2 cellular contexts compared by ENCODE assay signal in the genomic region with DNA sequence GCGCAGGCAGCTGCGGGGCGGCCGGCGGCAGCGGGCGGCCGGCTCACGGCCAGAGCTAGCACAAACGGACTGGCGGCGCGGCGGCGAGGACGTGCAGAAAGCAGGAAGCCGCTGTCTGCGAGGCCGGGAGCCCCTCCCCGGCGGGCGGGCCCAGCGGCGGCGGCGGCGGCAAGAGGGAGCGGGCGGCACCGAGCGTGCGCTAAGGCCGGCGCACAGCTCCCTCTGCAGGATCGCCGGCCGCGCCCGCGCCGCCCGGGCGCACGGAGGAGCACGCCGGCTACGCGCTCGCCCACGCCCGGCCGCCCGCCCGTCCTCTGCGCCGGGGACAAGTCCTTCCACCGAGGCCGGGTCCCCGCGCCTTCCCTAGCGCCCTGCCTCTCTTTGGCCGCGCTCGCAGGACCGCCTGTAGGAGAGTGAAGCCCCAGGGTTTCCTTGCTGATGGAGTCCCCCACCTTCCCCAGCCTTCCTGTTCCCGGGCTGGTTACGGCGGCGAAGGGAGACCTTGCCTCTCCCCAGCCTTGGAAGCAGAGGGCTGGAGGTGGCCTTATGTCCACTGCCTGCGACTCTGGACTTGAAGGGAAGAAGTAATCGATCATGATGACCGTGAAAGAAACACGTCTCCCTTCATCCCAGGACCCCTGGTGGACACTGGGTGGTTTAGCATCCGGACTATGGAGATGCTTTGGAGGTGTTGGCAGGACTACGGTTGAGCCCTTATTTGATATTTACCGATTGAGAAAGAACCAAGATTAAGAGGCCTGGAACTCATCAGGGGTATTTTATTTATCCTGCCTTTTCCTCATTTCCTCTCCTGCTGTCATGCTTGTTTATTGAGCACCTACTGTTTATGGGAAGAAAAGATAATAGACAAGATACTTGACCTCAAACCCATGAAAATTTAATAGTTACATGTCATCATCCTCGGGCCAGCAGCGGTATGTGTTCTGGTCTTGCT.
TF ChIP-seq lines count a peak whose summit lies in the region.

A gene (minus strand): TSS at position 102 of the 955 bp plus-strand sequence. CDS start 191 bp downstream, outside the sequence.

TF ChIP-seq in HEK293, 187 proteins besides CTCF, POLR2A, EP300 and RAD21 (continued from another document and continues in another):
- TF ChIP-seq, protein P1, sequence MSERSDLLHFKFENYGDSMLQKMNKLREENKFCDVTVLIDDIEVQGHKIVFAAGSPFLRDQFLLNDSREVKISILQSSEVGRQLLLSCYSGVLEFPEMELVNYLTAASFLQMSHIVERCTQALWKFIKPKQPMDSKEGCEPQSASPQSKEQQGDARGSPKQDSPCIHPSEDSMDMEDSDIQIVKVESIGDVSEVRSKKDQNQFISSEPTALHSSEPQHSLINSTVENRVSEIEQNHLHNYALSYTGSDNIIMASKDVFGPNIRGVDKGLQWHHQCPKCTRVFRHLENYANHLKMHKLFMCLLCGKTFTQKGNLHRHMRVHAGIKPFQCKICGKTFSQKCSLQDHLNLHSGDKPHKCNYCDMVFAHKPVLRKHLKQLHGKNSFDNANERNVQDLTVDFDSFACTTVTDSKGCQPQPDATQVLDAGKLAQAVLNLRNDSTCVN (tag by site-specific recombination; optimal IDR thresholded peaks at IDR 0.05) = peak; percentile 55
- TF ChIP-seq ZBTB8A (tag by site-specific recombination; IDR thresholded peaks at IDR 0.05) (peak; percentile 62), ZNF777 (tag by site-specific recombination; IDR thresholded peaks at IDR 0.05; ENCODE audit: borderline replicate concordance) (peak; percentile 48; the same call in 1 of the 2 replicates), ZNF341 (tag by site-specific recombination; IDR thresholded peaks at IDR 0.05; ENCODE audit: low read depth) (no peak), ZNF660 (tag by site-specific recombination; IDR thresholded peaks at IDR 0.05) (peak; percentile 38; the same call in 1 of the 2 replicates)
- TF ChIP-seq, protein P2, sequence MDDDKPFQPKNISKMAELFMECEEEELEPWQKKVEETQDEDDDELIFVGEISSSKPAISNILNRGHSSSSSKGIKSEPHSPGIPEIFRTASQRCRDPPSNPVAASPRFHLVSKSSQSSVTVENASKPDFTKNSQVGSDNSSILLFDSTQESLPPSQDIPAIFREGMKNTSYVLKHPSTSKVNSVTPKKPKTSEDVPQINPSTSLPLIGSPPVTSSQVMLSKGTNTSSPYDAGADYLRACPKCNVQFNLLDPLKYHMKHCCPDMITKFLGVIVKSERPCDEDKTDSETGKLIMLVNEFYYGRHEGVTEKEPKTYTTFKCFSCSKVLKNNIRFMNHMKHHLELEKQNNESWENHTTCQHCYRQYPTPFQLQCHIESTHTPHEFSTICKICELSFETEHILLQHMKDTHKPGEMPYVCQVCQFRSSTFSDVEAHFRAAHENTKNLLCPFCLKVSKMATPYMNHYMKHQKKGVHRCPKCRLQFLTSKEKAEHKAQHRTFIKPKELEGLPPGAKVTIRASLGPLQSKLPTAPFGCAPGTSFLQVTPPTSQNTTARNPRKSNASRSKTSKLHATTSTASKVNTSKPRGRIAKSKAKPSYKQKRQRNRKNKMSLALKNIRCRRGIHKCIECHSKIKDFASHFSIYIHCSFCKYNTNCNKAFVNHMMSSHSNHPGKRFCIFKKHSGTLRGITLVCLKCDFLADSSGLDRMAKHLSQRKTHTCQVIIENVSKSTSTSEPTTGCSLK (tag by site-specific recombination; IDR thresholded peaks at IDR 0.05) = no peak
- TF ChIP-seq, protein P3, sequence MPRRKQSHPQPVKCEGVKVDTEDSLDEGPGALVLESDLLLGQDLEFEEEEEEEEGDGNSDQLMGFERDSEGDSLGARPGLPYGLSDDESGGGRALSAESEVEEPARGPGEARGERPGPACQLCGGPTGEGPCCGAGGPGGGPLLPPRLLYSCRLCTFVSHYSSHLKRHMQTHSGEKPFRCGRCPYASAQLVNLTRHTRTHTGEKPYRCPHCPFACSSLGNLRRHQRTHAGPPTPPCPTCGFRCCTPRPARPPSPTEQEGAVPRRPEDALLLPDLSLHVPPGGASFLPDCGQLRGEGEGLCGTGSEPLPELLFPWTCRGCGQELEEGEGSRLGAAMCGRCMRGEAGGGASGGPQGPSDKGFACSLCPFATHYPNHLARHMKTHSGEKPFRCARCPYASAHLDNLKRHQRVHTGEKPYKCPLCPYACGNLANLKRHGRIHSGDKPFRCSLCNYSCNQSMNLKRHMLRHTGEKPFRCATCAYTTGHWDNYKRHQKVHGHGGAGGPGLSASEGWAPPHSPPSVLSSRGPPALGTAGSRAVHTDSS (tag by site-specific recombination; IDR thresholded peaks at IDR 0.05) = no peak; the same call in 1 of the 2 replicates
- TF ChIP-seq, protein P4, sequence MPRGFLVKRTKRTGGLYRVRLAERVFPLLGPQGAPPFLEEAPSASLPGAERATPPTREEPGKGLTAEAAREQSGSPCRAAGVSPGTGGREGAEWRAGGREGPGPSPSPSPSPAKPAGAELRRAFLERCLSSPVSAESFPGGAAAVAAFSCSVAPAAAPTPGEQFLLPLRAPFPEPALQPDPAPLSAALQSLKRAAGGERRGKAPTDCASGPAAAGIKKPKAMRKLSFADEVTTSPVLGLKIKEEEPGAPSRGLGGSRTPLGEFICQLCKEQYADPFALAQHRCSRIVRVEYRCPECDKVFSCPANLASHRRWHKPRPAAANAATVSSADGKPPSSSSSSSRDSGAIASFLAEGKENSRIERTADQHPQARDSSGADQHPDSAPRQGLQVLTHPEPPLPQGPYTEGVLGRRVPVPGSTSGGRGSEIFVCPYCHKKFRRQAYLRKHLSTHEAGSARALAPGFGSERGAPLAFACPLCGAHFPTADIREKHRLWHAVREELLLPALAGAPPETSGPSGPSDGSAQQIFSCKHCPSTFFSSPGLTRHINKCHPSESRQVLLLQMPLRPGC (tag by site-specific recombination; IDR thresholded peaks at IDR 0.05) = no peak
- TF ChIP-seq, protein P5, sequence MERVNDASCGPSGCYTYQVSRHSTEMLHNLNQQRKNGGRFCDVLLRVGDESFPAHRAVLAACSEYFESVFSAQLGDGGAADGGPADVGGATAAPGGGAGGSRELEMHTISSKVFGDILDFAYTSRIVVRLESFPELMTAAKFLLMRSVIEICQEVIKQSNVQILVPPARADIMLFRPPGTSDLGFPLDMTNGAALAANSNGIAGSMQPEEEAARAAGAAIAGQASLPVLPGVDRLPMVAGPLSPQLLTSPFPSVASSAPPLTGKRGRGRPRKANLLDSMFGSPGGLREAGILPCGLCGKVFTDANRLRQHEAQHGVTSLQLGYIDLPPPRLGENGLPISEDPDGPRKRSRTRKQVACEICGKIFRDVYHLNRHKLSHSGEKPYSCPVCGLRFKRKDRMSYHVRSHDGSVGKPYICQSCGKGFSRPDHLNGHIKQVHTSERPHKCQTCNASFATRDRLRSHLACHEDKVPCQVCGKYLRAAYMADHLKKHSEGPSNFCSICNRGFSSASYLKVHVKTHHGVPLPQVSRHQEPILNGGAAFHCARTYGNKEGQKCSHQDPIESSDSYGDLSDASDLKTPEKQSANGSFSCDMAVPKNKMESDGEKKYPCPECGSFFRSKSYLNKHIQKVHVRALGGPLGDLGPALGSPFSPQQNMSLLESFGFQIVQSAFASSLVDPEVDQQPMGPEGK (tag by site-specific recombination; IDR thresholded peaks at IDR 0.05) = 0 out of 2 replicates have a peak, but pooled peaks have one; percentile 9

TF ChIP-seq in SK-N-SH, 30 proteins besides CTCF, POLR2A, EP300 and RAD21 (continued from another document):
- TF ChIP-seq, protein P6, sequence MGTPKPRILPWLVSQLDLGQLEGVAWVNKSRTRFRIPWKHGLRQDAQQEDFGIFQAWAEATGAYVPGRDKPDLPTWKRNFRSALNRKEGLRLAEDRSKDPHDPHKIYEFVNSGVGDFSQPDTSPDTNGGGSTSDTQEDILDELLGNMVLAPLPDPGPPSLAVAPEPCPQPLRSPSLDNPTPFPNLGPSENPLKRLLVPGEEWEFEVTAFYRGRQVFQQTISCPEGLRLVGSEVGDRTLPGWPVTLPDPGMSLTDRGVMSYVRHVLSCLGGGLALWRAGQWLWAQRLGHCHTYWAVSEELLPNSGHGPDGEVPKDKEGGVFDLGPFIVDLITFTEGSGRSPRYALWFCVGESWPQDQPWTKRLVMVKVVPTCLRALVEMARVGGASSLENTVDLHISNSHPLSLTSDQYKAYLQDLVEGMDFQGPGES (IDR thresholded peaks at IDR 0.05; ENCODE audit: low read depth, low read length) = no peak
- TF ChIP-seq FOSL2 (IDR thresholded peaks at IDR 0.05; ENCODE audit: borderline replicate concordance, low read depth) = no peak
- TF ChIP-seq SMC3 (IDR thresholded peaks at IDR 0.05; ENCODE audit: low read depth, low read length) = peak; percentile 56
- TF ChIP-seq NRF1 (IDR thresholded peaks at IDR 0.05; ENCODE audit: low read depth, low read length) = peak; percentile 53
- TF ChIP-seq ELF1 (IDR thresholded peaks at IDR 0.05) = peak; percentile 62; the same call in 1 of the 2 replicates
- peak; percentile 61 for TF ChIP-seq TAF1 (IDR thresholded peaks at IDR 0.05; ENCODE audit: borderline replicate concordance, low read depth, low read length)
- no peak for TF ChIP-seq RFX5 (IDR thresholded peaks at IDR 0.05; ENCODE audit: low read length)
